In the genomic region with DNA sequence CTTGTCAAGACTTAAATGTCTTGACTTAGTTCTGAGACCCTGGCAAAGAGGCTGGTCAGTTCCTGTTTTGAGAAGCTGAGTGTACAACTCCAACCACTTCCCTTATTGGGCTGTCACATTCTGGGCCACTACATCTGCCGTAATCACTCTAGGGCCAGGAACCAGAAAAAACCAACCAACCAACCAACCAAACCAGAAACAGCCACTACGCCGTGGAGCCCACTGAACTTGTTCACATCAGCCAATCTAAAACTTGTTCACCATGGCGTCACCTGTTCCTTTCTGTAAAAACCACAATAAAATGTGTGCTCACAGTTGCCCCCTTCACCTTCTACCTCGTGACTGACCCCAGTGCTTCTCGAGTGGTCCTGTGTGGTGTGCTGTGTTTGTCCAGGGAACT, we compare ENCODE assay signal across 8 cellular contexts.
DNase-seq lines count a peak whose midpoint lies in the region; ATAC-seq, FAIRE-seq and TF ChIP-seq lines count a peak whose summit lies in the region.

No MANE protein-coding gene starts in this region.

- H3K4me1 Mint-ChIP-seq in chondrocyte (ENCODE audit: low read depth) = peaks cover 14% of the 10 kb centered on the region

- no peak for TF ChIP-seq POLR2A in H54 (IDR thresholded peaks at IDR 0.05; ENCODE audit: low read depth, low read length)

- no peaks in the 10 kb centered on the region for H3K27me3 Mint-ChIP-seq in chondrocyte (ENCODE audit: low read depth)

- H3K27ac Mint-ChIP-seq in chondrocyte (ENCODE audit: unreplicated experiment) = no peak overlapping the region

- ATAC-seq in GM18520 (IDR thresholded peaks at IDR 0.05; ENCODE audit: unreplicated experiment) = peak; percentile 51
- ATAC-seq in HG02642 (IDR thresholded peaks at IDR 0.05; ENCODE audit: poor library complexity, unreplicated experiment) = peak; percentile 76

- peaks cover 20% of the 10 kb centered on the region for H3K9me3 Mint-ChIP-seq in chondrocyte (ENCODE audit: low read depth)

- no peak for FAIRE-seq in H54 (lab: Jason Lieb, UNC)

- DNase-seq in NOMO-1 treated with DMSO at 0.1 percent for 48 hours (lab: John Stamatoyannopoulos, UW; ENCODE audit: unreplicated experiment) (peak; percentile 93), mucosa of gallbladder (ENCODE audit: low spot score) (peak; percentile 23), H54 (ENCODE audit: insufficient read length, low spot score) (no peak), amniotic stem cell (lab: John Stamatoyannopoulos, UW) (no peak), epidermal melanocyte (ENCODE audit: insufficient read length, low spot score) (no peak), chondrocyte (ENCODE audit: low spot score) (no peak)

- H3K36me3 Mint-ChIP-seq in chondrocyte (ENCODE audit: low read depth) = peaks cover 8% of the 10 kb centered on the region

- no peak for TF ChIP-seq CTCF in chondrocyte (IDR thresholded peaks at IDR 0.05)

- H3K4me3 Mint-ChIP-seq in chondrocyte (ENCODE audit: unreplicated experiment) = no peak overlapping the region

Comparison
In these comparisons a context has a peak if more than half of its experiments do, and no peak if none do; other contexts are left out.
1. DNase-seq: peak in NOMO-1 treated with DMSO at 0.1 percent for 48 hours (single experiment) and mucosa of gallbladder (single experiment); none in H54 (single experiment), amniotic stem cell (single experiment), epidermal melanocyte (single experiment) and chondrocyte (single experiment).